15 cellular contexts compared by ENCODE assay signal in the genomic region with DNA sequence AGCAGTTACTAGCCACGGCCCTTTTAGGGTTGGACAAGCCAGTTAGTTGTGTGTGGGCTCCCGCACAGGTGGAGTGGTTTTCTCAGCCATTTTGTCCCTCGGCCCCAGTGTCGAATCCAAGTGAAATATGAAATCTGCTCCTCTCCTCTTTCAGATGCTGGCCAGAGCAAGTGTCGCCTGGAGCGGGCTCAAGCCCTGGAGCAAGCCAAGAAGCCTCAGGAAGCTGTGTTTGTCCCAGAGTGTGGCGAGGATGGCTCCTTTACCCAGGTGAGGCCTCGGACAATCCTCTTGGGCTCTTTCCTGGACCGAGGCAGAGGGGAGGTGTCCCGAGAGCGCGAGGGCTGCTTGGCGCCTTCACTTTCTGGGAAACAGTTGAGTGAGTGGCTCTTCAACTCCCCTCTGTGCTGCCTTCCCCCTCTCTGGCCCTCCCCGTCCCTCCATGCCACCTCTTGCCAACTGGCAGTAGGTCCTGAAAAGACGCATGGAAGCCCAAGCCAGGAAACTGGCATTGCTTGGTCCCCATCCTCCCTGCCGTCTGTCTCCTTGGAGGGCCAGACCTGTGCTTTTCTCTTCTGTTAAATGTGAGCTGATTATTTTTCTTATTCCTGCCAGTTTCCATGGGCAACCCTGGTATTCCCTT.
DNase-seq lines count a peak whose midpoint lies in the region; ATAC-seq and TF ChIP-seq lines count a peak whose summit lies in the region.
"Had no signal": no experiment of that assay in that cellular context is flagged by ENCODE, and none has a peak within 500 bp of the region (broad histone marks: within the 10 kb centered on the region; RNA-seq: fewer than 3 reads in every experiment).

No MANE protein-coding gene starts in this region.

- ATAC-seq in sciatic nerve (peak; percentile 38), GM21786 (IDR thresholded peaks at IDR 0.05; ENCODE audit: unreplicated experiment) (no peak)
- ATAC-seq: A549, K562 had no signal

- intact Hi-C loops in breast epithelium (cut with DNase I; ENCODE audit: low total_unique reads), result no loop called here
- intact Hi-C loops in sciatic nerve (cut with DNase I), result no loop called here
- intact Hi-C loops in esophagus squamous epithelium (cut with DNase I), result no loop called here

- H3K9me2 ChIP-seq in hepatocyte (replicated peaks; ENCODE audit: insufficient read depth), result no peaks in the 10 kb centered on the region

- no peak overlapping the region for H3K4me2 ChIP-seq in hepatocyte
- H3K4me2 ChIP-seq: A549, PC-9 had no signal

- no peaks in the 10 kb centered on the region for H3K9me3 ChIP-seq in breast epithelium
- no peaks in the 10 kb centered on the region for H3K9me3 ChIP-seq in esophagus squamous epithelium
- H3K9me3 ChIP-seq in hepatocyte (ENCODE audit: low read depth), result no peaks in the 10 kb centered on the region
- H3K9me3 ChIP-seq: A549, Caco-2 had no signal

- H3K27ac ChIP-seq in breast epithelium (peak overlapping the region; percentile 34 to 50), esophagus squamous epithelium (no peak overlapping the region), hepatocyte (no peak overlapping the region)
- H3K27ac ChIP-seq: A549, HL-60, PC-9 had no signal

- H3K4me1 ChIP-seq in breast epithelium (no peaks in the 10 kb centered on the region), esophagus squamous epithelium (no peaks in the 10 kb centered on the region), hepatocyte (ENCODE audit: insufficient read depth) (no peaks in the 10 kb centered on the region)
- H3K4me1 ChIP-seq: A549, Caco-2 had no signal

- TF ChIP-seq CTCF in breast epithelium (IDR thresholded peaks at IDR 0.05), result no peak
- TF ChIP-seq CTCF in esophagus squamous epithelium (IDR thresholded peaks at IDR 0.05), result no peak
- TF ChIP-seq CTCF in hepatocyte (IDR thresholded peaks at IDR 0.05; ENCODE audit: poor library complexity), result no peak

- no peak overlapping the region for H3K4me3 ChIP-seq in breast epithelium
- no peak overlapping the region for H3K4me3 ChIP-seq in esophagus squamous epithelium
- H3K4me3 ChIP-seq in hepatocyte, result no peak overlapping the region
- H3K4me3 ChIP-seq: A549, K562, PC-9 had no signal

- no peaks in the 10 kb centered on the region for H3K79me2 ChIP-seq in hepatocyte

- H2AFZ ChIP-seq in hepatocyte, result no peak overlapping the region
- H2AFZ ChIP-seq: PC-9 had no signal

- H3K36me3 ChIP-seq in breast epithelium, result no peaks in the 10 kb centered on the region
- H3K36me3 ChIP-seq in esophagus squamous epithelium, result no peaks in the 10 kb centered on the region
- H3K36me3 ChIP-seq in hepatocyte (replicated peaks; ENCODE audit: insufficient read depth, low read depth), result no peaks in the 10 kb centered on the region

- WGBS in esophagus squamous epithelium, 2 donors, result 59 to 71% methylated on average over 6 to 7 of the region's 16 CpGs
- 91% methylated on average over 16 of the region's 16 CpGs for WGBS in hepatocyte (ENCODE audit: low lambda C conversion rate, missing lambda C conversion rate)

- no peak for TF ChIP-seq POLR2A in breast epithelium (IDR thresholded peaks at IDR 0.05)
- no peak for TF ChIP-seq POLR2A in esophagus squamous epithelium (IDR thresholded peaks at IDR 0.05)

- DNase-seq in C1 segment of cervical spinal cord (lab: John Stamatoyannopoulos, UW) (peak in 11 of 14 donors; percentile 19 to 97 (median 64)), breast epithelium (ENCODE audit: low spot score in 2 of 2) (no peak), medulla oblongata (ENCODE audit: extremely low spot score) (peak; percentile 84), sciatic nerve (ENCODE audit: low spot score) (no peak), esophagus squamous epithelium (lab: John Stamatoyannopoulos, UW) (no peak), hepatocyte (ENCODE audit: low spot score) (no peak)
- DNase-seq: Caco-2, GOT3, NCI-H1048, NCI-H226, PC-9 had no signal

- H3K27me3 ChIP-seq in breast epithelium (no peaks in the 10 kb centered on the region), esophagus squamous epithelium (peaks cover 0 to 30% (median 0%) of the 10 kb centered on the region in 4 donors), hepatocyte (no peaks in the 10 kb centered on the region)

- no peaks in the 10 kb centered on the region for H4K20me1 ChIP-seq in hepatocyte (ENCODE audit: insufficient read depth, poor library complexity, severe bottlenecking)

Comparison
In these comparisons a context has a peak if more than half of its experiments do, and no peak if none do; other contexts are left out.
1. DNase-seq: peak in C1 segment of cervical spinal cord (11 of 14) and medulla oblongata (single experiment); none in breast epithelium (0 of 2), sciatic nerve (single experiment), esophagus squamous epithelium (single experiment) and hepatocyte (single experiment).
2. H3K27ac ChIP-seq: peak in breast epithelium (2 of 2); none in esophagus squamous epithelium (0 of 4) and hepatocyte (single experiment).